1 cellular context compared by ENCODE assay signal in the genomic region with DNA sequence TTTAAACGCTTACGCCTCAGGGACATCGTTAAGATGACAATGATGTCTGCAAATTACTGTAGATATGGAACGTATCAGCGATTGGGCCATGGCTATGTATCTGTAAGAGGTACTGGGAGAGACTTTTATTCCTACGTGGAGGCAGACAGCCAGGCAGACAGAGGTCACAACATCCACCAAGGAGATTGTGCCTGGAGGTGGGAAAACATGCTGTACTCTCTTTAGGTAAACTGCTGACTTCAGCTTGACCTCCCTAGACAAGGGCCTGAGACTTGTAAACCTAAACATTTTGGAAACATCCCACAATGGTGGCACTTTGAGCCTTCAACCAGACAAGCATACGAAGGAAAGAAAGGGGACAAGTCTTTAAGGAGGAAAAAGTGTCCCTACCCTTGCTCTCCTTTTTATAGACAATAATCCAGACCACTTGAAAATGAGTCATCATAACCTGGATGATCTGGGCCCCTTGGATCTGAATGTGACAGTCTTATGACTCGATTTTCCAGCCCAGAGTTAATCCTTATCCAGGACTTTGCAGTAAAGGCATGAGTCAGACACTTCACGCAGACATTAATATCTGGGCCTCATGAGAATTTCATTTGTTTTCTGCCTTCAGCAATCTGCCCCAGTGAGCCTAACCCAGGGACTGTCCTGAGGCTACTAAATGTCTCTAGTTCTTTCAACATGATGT.
A peak's percentile ranks its signal among the peaks of the same experiment; 100 is the strongest.
TF ChIP-seq lines count a peak whose summit lies in the region.

No MANE protein-coding gene starts in this region.

TF ChIP-seq in HEK293, 187 proteins besides CTCF, POLR2A, EP300 and RAD21 (continued from another document and continues in another):
- TF ChIP-seq ZNF211 (tag by site-specific recombination; IDR thresholded peaks at IDR 0.05; ENCODE audit: low read depth) (no peak), ZNF169 (tag by site-specific recombination; IDR thresholded peaks at IDR 0.05) (no peak), ZNF623 (tag by site-specific recombination; IDR thresholded peaks at IDR 0.05) (0 out of 2 replicates have a peak, but pooled peaks have one; percentile 11), HOXA7 (CRISPR knock-in tag; IDR thresholded peaks at IDR 0.05; ENCODE audit: borderline replicate concordance) (no peak), ZNF629 (tag by site-specific recombination; IDR thresholded peaks at IDR 0.05) (peak; percentile 75; the same call in 1 of the 2 replicates), MEIS1 (CRISPR knock-in tag; IDR thresholded peaks at IDR 0.05; ENCODE audit: borderline replicate concordance) (no peak), ZNF366 (tag by site-specific recombination; conservative IDR thresholded peaks at IDR 0.05) (peak; percentile 85), ZBTB20 (tag by site-specific recombination; IDR thresholded peaks at IDR 0.05) (peak; percentile 92), ZNF416 (tag by site-specific recombination; IDR thresholded peaks at IDR 0.05) (no peak), KLF8 (tag by site-specific recombination; IDR thresholded peaks at IDR 0.05) (peak; percentile 57), ZBTB17 (tag by site-specific recombination; IDR thresholded peaks at IDR 0.05) (peak; percentile 89), ZSCAN30 (tag by site-specific recombination; IDR thresholded peaks at IDR 0.05) (no peak), ZNF626 (tag by site-specific recombination; IDR thresholded peaks at IDR 0.05) (no peak), ZSCAN16 (tag by site-specific recombination; IDR thresholded peaks at IDR 0.05) (no peak), GLIS2 (tag by site-specific recombination; IDR thresholded peaks at IDR 0.05) (no peak), ZNF121 (tag by site-specific recombination; IDR thresholded peaks at IDR 0.05) (no peak), ZNF133 (tag by site-specific recombination; IDR thresholded peaks at IDR 0.05) (no peak), ZFP3 (tag by site-specific recombination; IDR thresholded peaks at IDR 0.05; ENCODE audit: low read depth) (no peak), SP7 (tag by site-specific recombination; IDR thresholded peaks at IDR 0.05) (peak; percentile 79), IKZF3 (tag by site-specific recombination; IDR thresholded peaks at IDR 0.05) (no peak), ZBTB48 (tag by site-specific recombination; IDR thresholded peaks at IDR 0.05) (peak; percentile 53; the same call in 1 of the 2 replicates), ZNF830 (tag by site-specific recombination; IDR thresholded peaks at IDR 0.05; ENCODE audit: low read depth) (no peak), BCL11A (tag by site-specific recombination; IDR thresholded peaks at IDR 0.05; ENCODE audit: low read depth) (peak; percentile 70; the same call in 1 of the 2 replicates), ZNF335 (tag by site-specific recombination; conservative IDR thresholded peaks at IDR 0.05) (peak; percentile 14; the same call in 1 of the 2 replicates)
- TF ChIP-seq, protein P1, sequence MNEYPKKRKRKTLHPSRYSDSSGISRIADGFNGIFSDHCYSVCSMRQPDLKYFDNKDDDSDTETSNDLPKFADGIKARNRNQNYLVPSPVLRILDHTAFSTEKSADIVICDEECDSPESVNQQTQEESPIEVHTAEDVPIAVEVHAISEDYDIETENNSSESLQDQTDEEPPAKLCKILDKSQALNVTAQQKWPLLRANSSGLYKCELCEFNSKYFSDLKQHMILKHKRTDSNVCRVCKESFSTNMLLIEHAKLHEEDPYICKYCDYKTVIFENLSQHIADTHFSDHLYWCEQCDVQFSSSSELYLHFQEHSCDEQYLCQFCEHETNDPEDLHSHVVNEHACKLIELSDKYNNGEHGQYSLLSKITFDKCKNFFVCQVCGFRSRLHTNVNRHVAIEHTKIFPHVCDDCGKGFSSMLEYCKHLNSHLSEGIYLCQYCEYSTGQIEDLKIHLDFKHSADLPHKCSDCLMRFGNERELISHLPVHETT (tag by site-specific recombination; IDR thresholded peaks at IDR 0.05): peak; percentile 63; the same call in 1 of the 2 replicates
- TF ChIP-seq, protein P2, sequence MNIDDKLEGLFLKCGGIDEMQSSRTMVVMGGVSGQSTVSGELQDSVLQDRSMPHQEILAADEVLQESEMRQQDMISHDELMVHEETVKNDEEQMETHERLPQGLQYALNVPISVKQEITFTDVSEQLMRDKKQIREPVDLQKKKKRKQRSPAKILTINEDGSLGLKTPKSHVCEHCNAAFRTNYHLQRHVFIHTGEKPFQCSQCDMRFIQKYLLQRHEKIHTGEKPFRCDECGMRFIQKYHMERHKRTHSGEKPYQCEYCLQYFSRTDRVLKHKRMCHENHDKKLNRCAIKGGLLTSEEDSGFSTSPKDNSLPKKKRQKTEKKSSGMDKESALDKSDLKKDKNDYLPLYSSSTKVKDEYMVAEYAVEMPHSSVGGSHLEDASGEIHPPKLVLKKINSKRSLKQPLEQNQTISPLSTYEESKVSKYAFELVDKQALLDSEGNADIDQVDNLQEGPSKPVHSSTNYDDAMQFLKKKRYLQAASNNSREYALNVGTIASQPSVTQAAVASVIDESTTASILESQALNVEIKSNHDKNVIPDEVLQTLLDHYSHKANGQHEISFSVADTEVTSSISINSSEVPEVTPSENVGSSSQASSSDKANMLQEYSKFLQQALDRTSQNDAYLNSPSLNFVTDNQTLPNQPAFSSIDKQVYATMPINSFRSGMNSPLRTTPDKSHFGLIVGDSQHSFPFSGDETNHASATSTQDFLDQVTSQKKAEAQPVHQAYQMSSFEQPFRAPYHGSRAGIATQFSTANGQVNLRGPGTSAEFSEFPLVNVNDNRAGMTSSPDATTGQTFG (tag by site-specific recombination; IDR thresholded peaks at IDR 0.05; ENCODE audit: borderline replicate concordance): no peak
- TF ChIP-seq, protein P3, sequence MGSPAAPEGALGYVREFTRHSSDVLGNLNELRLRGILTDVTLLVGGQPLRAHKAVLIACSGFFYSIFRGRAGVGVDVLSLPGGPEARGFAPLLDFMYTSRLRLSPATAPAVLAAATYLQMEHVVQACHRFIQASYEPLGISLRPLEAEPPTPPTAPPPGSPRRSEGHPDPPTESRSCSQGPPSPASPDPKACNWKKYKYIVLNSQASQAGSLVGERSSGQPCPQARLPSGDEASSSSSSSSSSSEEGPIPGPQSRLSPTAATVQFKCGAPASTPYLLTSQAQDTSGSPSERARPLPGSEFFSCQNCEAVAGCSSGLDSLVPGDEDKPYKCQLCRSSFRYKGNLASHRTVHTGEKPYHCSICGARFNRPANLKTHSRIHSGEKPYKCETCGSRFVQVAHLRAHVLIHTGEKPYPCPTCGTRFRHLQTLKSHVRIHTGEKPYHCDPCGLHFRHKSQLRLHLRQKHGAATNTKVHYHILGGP (tag by site-specific recombination; IDR thresholded peaks at IDR 0.05): no peak
- TF ChIP-seq, protein P4, sequence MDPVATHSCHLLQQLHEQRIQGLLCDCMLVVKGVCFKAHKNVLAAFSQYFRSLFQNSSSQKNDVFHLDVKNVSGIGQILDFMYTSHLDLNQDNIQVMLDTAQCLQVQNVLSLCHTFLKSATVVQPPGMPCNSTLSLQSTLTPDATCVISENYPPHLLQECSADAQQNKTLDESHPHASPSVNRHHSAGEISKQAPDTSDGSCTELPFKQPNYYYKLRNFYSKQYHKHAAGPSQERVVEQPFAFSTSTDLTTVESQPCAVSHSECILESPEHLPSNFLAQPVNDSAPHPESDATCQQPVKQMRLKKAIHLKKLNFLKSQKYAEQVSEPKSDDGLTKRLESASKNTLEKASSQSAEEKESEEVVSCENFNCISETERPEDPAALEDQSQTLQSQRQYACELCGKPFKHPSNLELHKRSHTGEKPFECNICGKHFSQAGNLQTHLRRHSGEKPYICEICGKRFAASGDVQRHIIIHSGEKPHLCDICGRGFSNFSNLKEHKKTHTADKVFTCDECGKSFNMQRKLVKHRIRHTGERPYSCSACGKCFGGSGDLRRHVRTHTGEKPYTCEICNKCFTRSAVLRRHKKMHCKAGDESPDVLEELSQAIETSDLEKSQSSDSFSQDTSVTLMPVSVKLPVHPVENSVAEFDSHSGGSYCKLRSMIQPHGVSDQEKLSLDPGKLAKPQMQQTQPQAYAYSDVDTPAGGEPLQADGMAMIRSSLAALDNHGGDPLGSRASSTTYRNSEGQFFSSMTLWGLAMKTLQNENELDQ (tag by site-specific recombination; IDR thresholded peaks at IDR 0.05; ENCODE audit: low read depth): no peak
- TF ChIP-seq, protein P5, sequence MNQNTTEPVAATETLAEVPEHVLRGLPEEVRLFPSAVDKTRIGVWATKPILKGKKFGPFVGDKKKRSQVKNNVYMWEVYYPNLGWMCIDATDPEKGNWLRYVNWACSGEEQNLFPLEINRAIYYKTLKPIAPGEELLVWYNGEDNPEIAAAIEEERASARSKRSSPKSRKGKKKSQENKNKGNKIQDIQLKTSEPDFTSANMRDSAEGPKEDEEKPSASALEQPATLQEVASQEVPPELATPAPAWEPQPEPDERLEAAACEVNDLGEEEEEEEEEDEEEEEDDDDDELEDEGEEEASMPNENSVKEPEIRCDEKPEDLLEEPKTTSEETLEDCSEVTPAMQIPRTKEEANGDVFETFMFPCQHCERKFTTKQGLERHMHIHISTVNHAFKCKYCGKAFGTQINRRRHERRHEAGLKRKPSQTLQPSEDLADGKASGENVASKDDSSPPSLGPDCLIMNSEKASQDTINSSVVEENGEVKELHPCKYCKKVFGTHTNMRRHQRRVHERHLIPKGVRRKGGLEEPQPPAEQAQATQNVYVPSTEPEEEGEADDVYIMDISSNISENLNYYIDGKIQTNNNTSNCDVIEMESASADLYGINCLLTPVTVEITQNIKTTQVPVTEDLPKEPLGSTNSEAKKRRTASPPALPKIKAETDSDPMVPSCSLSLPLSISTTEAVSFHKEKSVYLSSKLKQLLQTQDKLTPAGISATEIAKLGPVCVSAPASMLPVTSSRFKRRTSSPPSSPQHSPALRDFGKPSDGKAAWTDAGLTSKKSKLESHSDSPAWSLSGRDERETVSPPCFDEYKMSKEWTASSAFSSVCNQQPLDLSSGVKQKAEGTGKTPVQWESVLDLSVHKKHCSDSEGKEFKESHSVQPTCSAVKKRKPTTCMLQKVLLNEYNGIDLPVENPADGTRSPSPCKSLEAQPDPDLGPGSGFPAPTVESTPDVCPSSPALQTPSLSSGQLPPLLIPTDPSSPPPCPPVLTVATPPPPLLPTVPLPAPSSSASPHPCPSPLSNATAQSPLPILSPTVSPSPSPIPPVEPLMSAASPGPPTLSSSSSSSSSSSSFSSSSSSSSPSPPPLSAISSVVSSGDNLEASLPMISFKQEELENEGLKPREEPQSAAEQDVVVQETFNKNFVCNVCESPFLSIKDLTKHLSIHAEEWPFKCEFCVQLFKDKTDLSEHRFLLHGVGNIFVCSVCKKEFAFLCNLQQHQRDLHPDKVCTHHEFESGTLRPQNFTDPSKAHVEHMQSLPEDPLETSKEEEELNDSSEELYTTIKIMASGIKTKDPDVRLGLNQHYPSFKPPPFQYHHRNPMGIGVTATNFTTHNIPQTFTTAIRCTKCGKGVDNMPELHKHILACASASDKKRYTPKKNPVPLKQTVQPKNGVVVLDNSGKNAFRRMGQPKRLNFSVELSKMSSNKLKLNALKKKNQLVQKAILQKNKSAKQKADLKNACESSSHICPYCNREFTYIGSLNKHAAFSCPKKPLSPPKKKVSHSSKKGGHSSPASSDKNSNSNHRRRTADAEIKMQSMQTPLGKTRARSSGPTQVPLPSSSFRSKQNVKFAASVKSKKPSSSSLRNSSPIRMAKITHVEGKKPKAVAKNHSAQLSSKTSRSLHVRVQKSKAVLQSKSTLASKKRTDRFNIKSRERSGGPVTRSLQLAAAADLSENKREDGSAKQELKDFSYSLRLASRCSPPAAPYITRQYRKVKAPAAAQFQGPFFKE (tag by site-specific recombination; IDR thresholded peaks at IDR 0.05; ENCODE audit: borderline replicate concordance): no peak
- TF ChIP-seq, protein P6, sequence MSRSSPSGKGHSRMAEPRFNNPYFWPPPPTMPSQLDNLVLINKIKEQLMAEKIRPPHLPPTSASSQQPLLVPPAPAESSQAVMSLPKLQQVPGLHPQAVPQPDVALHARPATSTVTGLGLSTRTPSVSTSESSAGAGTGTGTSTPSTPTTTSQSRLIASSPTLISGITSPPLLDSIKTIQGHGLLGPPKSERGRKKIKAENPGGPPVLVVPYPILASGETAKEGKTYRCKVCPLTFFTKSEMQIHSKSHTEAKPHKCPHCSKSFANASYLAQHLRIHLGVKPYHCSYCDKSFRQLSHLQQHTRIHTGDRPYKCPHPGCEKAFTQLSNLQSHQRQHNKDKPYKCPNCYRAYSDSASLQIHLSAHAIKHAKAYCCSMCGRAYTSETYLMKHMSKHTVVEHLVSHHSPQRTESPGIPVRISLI (tag by site-specific recombination; IDR thresholded peaks at IDR 0.05): no peak
- TF ChIP-seq, protein P7, sequence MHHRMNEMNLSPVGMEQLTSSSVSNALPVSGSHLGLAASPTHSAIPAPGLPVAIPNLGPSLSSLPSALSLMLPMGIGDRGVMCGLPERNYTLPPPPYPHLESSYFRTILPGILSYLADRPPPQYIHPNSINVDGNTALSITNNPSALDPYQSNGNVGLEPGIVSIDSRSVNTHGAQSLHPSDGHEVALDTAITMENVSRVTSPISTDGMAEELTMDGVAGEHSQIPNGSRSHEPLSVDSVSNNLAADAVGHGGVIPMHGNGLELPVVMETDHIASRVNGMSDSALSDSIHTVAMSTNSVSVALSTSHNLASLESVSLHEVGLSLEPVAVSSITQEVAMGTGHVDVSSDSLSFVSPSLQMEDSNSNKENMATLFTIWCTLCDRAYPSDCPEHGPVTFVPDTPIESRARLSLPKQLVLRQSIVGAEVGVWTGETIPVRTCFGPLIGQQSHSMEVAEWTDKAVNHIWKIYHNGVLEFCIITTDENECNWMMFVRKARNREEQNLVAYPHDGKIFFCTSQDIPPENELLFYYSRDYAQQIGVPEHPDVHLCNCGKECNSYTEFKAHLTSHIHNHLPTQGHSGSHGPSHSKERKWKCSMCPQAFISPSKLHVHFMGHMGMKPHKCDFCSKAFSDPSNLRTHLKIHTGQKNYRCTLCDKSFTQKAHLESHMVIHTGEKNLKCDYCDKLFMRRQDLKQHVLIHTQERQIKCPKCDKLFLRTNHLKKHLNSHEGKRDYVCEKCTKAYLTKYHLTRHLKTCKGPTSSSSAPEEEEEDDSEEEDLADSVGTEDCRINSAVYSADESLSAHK (tag by site-specific recombination; IDR thresholded peaks at IDR 0.05): no peak
- TF ChIP-seq, protein P8, sequence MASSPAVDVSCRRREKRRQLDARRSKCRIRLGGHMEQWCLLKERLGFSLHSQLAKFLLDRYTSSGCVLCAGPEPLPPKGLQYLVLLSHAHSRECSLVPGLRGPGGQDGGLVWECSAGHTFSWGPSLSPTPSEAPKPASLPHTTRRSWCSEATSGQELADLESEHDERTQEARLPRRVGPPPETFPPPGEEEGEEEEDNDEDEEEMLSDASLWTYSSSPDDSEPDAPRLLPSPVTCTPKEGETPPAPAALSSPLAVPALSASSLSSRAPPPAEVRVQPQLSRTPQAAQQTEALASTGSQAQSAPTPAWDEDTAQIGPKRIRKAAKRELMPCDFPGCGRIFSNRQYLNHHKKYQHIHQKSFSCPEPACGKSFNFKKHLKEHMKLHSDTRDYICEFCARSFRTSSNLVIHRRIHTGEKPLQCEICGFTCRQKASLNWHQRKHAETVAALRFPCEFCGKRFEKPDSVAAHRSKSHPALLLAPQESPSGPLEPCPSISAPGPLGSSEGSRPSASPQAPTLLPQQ (tag by site-specific recombination; IDR thresholded peaks at IDR 0.05): peak; percentile 69
